20 cellular contexts compared by ENCODE assay signal in the genomic region with DNA sequence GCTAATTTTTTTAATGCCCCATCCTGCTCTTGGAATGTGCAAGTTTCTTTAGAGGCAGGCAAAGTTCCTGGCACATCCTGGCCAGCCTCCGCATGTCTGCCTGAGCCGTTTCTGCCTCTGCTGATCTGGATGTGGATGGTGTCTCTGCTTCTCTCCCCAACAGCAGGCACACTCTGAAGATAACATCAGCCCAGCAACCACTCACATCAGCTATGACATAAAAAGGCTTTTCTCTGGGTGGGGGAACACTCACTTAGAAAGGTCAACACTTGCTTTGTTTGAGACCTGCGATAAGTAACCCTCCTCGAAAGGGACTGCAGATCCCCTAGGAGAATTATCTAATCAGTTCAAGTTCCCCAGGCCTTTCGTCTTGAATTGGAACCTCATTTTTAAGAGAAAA.
"Had no signal": no experiment of that assay in that cellular context is flagged by ENCODE, and none has a peak within 500 bp of the region (broad histone marks: within the 10 kb centered on the region; RNA-seq: fewer than 3 reads in every experiment).

No MANE protein-coding gene starts in this region.

- H3K9me3 Mint-ChIP-seq: activated B cell treated with CpG ODN at 0.5 μM for 24 hours; activated naive CD8-positive, alpha-beta T cell treated with anti-CD3 and anti-CD28 coated beads for 36 hours had no signal

- H3K4me1 ChIP-seq: lower lobe of right lung, prostate gland, upper lobe of right lung had no signal

- H3K4me3 ChIP-seq: coronary artery, gastroesophageal sphincter, lower lobe of right lung, prostate gland, upper lobe of right lung had no signal

- H3K4me1 Mint-ChIP-seq: activated B cell treated with CpG ODN at 0.5 μM for 24 hours; activated naive CD8-positive, alpha-beta T cell treated with anti-CD3 and anti-CD28 coated beads for 36 hours; naive thymus-derived CD4-positive, alpha-beta T cell had no signal

- H3K4me3 Mint-ChIP-seq: activated B cell treated with CpG ODN at 0.5 μM for 24 hours; activated naive CD8-positive, alpha-beta T cell treated with anti-CD3 and anti-CD28 coated beads for 36 hours; naive thymus-derived CD4-positive, alpha-beta T cell; T-helper 2 cell treated with Interferon-gamma antibody and Interleukin-4, amounts not matched to agents 5 μg/mL and 100 μg/mL, for 36 hours had no signal

- DNase-seq: activated B cell treated with CpG ODN at 0.5 μM for 24 hours; activated CD4-positive, alpha-beta T cell treated with anti-CD3 and anti-CD28 coated beads for 4 hours; activated CD4-positive, alpha-beta T cell treated with anti-CD3 and anti-CD28 coated beads, Interleukin-2, amount 50 U/mL, for 48 hours; activated CD8-positive, alpha-beta memory T cell treated with anti-CD3 and anti-CD28 coated beads, Interleukin-2, amount 50 U/mL, for 48 hours; activated naive CD4-positive, alpha-beta T cell treated with Interleukin-2 at 50 U/mL for 16 hours; activated naive CD8-positive, alpha-beta T cell treated with anti-CD3 and anti-CD28 coated beads for 36 hours; activated T-cell treated with anti-CD3 and anti-CD28 coated beads, Interleukin-2, amount 50 U/mL, for 48 hours; amniotic stem cell; cerebellar nuclear complex; head of caudate nucleus; kidney; lower lobe of right lung; naive thymus-derived CD4-positive, alpha-beta T cell; stimulated activated CD4-positive, alpha-beta T cell treated with anti-CD3 and anti-CD28 coated beads, Interleukin-4, amount 100 ng/mL, for 24 hours; stimulated activated naive CD8-positive, alpha-beta T cell treated with anti-CD3 and anti-CD28 coated beads, Interleukin-15, Interleukin-2, amounts not matched to agents 100 U/mL and 50 U/mL, for 24 hours; upper lobe of right lung had no signal

- ATAC-seq: gastroesophageal sphincter; lower lobe of right lung; naive thymus-derived CD4-positive, alpha-beta T cell; stimulated activated naive CD8-positive, alpha-beta T cell treated with anti-CD3 and anti-CD28 coated beads, Interleukin-15, Interleukin-2, amounts not matched to agents 100 U/mL and 50 U/mL, for 24 hours; upper lobe of right lung had no signal

- H3K27me3 ChIP-seq: gastroesophageal sphincter, upper lobe of right lung had no signal

- H3K27ac ChIP-seq: coronary artery, gastroesophageal sphincter, lower lobe of right lung, prostate gland, upper lobe of right lung had no signal

- H3K36me3 ChIP-seq: gastroesophageal sphincter, lower lobe of right lung, prostate gland, upper lobe of right lung had no signal

- H3K36me3 Mint-ChIP-seq: activated naive CD8-positive, alpha-beta T cell treated with anti-CD3 and anti-CD28 coated beads for 36 hours; naive thymus-derived CD4-positive, alpha-beta T cell had no signal

- H3K27me3 Mint-ChIP-seq: activated B cell treated with CpG ODN at 0.5 μM for 24 hours had no signal

- H3K27ac Mint-ChIP-seq: activated B cell treated with CpG ODN at 0.5 μM for 24 hours; activated naive CD8-positive, alpha-beta T cell treated with anti-CD3 and anti-CD28 coated beads for 36 hours; naive thymus-derived CD4-positive, alpha-beta T cell; T-helper 2 cell treated with Interferon-gamma antibody and Interleukin-4, amounts not matched to agents 5 μg/mL and 100 μg/mL, for 36 hours had no signal
